13 cellular contexts compared by ENCODE assay signal in genomic region chr2:131584940-131585339, GRCh38. TPM values are rescaled to one million over a fixed set of nuclear protein-coding genes. Genes with fewer than 3 reads are reported as not detected.
A peak's percentile ranks its signal among the peaks of the same experiment; 100 is the strongest.
DNase-seq lines count a peak whose midpoint lies in the region; ATAC-seq and TF ChIP-seq lines count a peak whose summit lies in the region.
"Had no signal": no experiment of that assay in that cellular context is flagged by ENCODE, and none has a peak within 500 bp of the region (broad histone marks: within the 10 kb centered on the region; RNA-seq: fewer than 3 reads in every experiment).

No MANE protein-coding gene starts in this region.

- H3K27me3 Mint-ChIP-seq in CD4-positive, alpha-beta memory T cell, result peaks cover 25 to 40% of the 10 kb centered on the region in 2 donors

- H3K9me3 ChIP-seq in OCI-LY1 (ENCODE audit: low read length), result no peaks in the 10 kb centered on the region
- no peaks in the 10 kb centered on the region for H3K9me3 ChIP-seq in CD4-positive, alpha-beta memory T cell (ENCODE audit: control insufficient read depth in 1 of 2, low read length in 2 of 2)
- H3K9me3 ChIP-seq: esophagus muscularis mucosa, neutrophil had no signal

- H3K27ac Mint-ChIP-seq in CD4-positive, alpha-beta memory T cell, result no peak overlapping the region

- no peak overlapping the region; the same call in 1 of the 2 replicates for H3K9ac ChIP-seq in OCI-LY1 (ENCODE audit: low read length)
- H3K9ac ChIP-seq: BLaER1 treated with 17β-estradiol and CSF1 and Interleukin-3, amounts not matched to agents 10 nM and 100 nM had no signal

- POLR2A ChIA-PET in CD4-positive, alpha-beta memory T cell (lab: Charles Lee; ENCODE audit: partially characterized antibody), result no interaction called here

- no peak for TF ChIP-seq CTCF in GM13976 (IDR thresholded peaks at IDR 0.05; ENCODE audit: borderline replicate concordance, control extremely low read depth, extremely low read depth, insufficient read depth, missing control alignments)
- no peak for TF ChIP-seq CTCF in OCI-LY1 (IDR thresholded peaks at IDR 0.05; ENCODE audit: low read length)

- no peak overlapping the region for H3K4me3 ChIP-seq in OCI-LY1 (ENCODE audit: low read depth, low read length, poor library complexity, severe bottlenecking)
- no peak overlapping the region for H3K4me3 ChIP-seq in CD4-positive, alpha-beta memory T cell (ENCODE audit: low read length in 2 of 2)
- H3K4me3 ChIP-seq: BLaER1 treated with 17β-estradiol and CSF1 and Interleukin-3, amounts not matched to agents 10 nM and 100 nM; esophagus muscularis mucosa had no signal

- no peak overlapping the region for H2AFZ ChIP-seq in OCI-LY1 (ENCODE audit: low read length)

- H3K79me2 ChIP-seq in OCI-LY1 (ENCODE audit: insufficient read depth, low read length), result no peaks in the 10 kb centered on the region

- no peaks in the 10 kb centered on the region for H3K9me3 Mint-ChIP-seq in CD4-positive, alpha-beta memory T cell

- H3K36me3 Mint-ChIP-seq in CD4-positive, alpha-beta memory T cell, result no peaks in the 10 kb centered on the region

- no peaks in the 10 kb centered on the region for H3K4me1 Mint-ChIP-seq in CD4-positive, alpha-beta memory T cell

- peak; percentile 53 for ATAC-seq in GM19455 (IDR thresholded peaks at IDR 0.05; ENCODE audit: unreplicated experiment)
- peak; percentile 61 for ATAC-seq in HG02970 (IDR thresholded peaks at IDR 0.05; ENCODE audit: low FRiP score, unreplicated experiment)

- H3K4me3 Mint-ChIP-seq in CD4-positive, alpha-beta memory T cell, result no peak overlapping the region

- H3F3A ChIP-seq in OCI-LY1 (ENCODE audit: insufficient read depth, low read length), result no peaks in the 10 kb centered on the region

- H3K27me3 ChIP-seq in OCI-LY1 (ENCODE audit: insufficient read depth, low read length), result no peaks in the 10 kb centered on the region
- no peaks in the 10 kb centered on the region for H3K27me3 ChIP-seq in CD4-positive, alpha-beta memory T cell (ENCODE audit: insufficient read depth, low read length)
- H3K27me3 ChIP-seq: BLaER1 treated with 17β-estradiol and CSF1 and Interleukin-3, amounts not matched to agents 10 nM and 100 nM; esophagus muscularis mucosa; neutrophil had no signal

- H3K27ac ChIP-seq in OCI-LY1 (ENCODE audit: low read depth, low read length, poor library complexity, severe bottlenecking), result peak overlapping the region; percentile 92
- no peak overlapping the region for H3K27ac ChIP-seq in CD4-positive, alpha-beta memory T cell (ENCODE audit: low read depth, low read length)
- H3K27ac ChIP-seq: esophagus muscularis mucosa, neutrophil had no signal

- peak; percentile 38 for DNase-seq in GM13976 (ENCODE audit: low spot score)
- DNase-seq in CD4-positive, alpha-beta memory T cell, result no peak
- no peak for DNase-seq in activated T-cell treated with anti-CD3 and anti-CD28 coated beads for 4 hours
- DNase-seq in G401 (ENCODE audit: low spot score), result no peak
- no peak for DNase-seq in amygdala (lab: John Stamatoyannopoulos, UW)
- DNase-seq: activated T-cell treated with anti-CD3 and anti-CD28 coated beads, Interleukin-2, amount 50 U/mL, for 48 hours; islet precursor cell had no signal

- no peaks in the 10 kb centered on the region for H4K20me1 ChIP-seq in OCI-LY1 (ENCODE audit: insufficient read depth, low read length)
- H4K20me1 ChIP-seq: BLaER1 treated with 17β-estradiol and CSF1 and Interleukin-3, amounts not matched to agents 10 nM and 100 nM had no signal

- in situ Hi-C loops in GM13976 (cut with MboI; ENCODE audit: low sequenced_read_pairs, unreplicated experiment) (no loop called here), G401 (cut with HindIII; ENCODE audit: low sequenced_read_pairs) (no loop called here)

- CTCF ChIA-PET in CD4-positive, alpha-beta memory T cell (lab: Charles Lee; ENCODE audit: partially characterized antibody), result no interaction called here

- H3K4me1 ChIP-seq in OCI-LY1 (ENCODE audit: insufficient read depth, low read length, severe bottlenecking), result peaks cover 100% of the 10 kb centered on the region
- no peaks in the 10 kb centered on the region for H3K4me1 ChIP-seq in CD4-positive, alpha-beta memory T cell (ENCODE audit: insufficient read depth, low read length)
- H3K4me1 ChIP-seq: esophagus muscularis mucosa had no signal

- intact Hi-C loops in CD4-positive, alpha-beta memory T cell (cut with micrococcal nuclease), result no loop called here

- no peaks in the 10 kb centered on the region for H3K36me3 ChIP-seq in OCI-LY1 (ENCODE audit: insufficient read depth, low read length)
- H3K36me3 ChIP-seq in CD4-positive, alpha-beta memory T cell (ENCODE audit: insufficient read depth, low read length), result no peaks in the 10 kb centered on the region
- H3K36me3 ChIP-seq: BLaER1 treated with 17β-estradiol and CSF1 and Interleukin-3, amounts not matched to agents 10 nM and 100 nM; esophagus muscularis mucosa; neutrophil had no signal

- H3K4me2 ChIP-seq in OCI-LY1 (ENCODE audit: low read length), result no peak overlapping the region

- no peaks in the 10 kb centered on the region for H3K9me2 ChIP-seq in OCI-LY1 (ENCODE audit: low read depth, low read length)

RNA-seq across cellular contexts. Expression of gene CCDC74A, which starts 57.3 kb away (rescaled TPM):
- under 1 TPM in 1 of 2 experiments, not detected in 1; 0.38 TPM for total RNA-seq in CD4-positive, alpha-beta memory T cell
- under 1 TPM; 0.42 to 0.54 TPM for polyA plus RNA-seq in CD4-positive, alpha-beta memory T cell
- 54.1 and 63.4 TPM in 2 replicates for total RNA-seq in G401 (2014; rRNA removed; shearing (Covaris generic))

Comparison
In these comparisons a context has a peak if more than half of its experiments do, and no peak if none do; other contexts are left out.
1. RNA of gene CCDC74A, which starts 57.3 kb away (total RNA-seq): 54.1 to 63.4 TPM in G401; 0.38 TPM in CD4-positive, alpha-beta memory T cell; every median in the first group is over 10 times any median in the second.